1 cellular context compared by ENCODE assay signal in genomic region chr11:68340003-68340767, GRCh38.
TF ChIP-seq lines count a peak whose summit lies in the region.

No MANE protein-coding gene starts in this region.

TF ChIP-seq in K562, 482 proteins besides CTCF, POLR2A, EP300 and RAD21 (continued from another document):
- TF ChIP-seq HNRNPH1 (optimal IDR thresholded peaks at IDR 0.05; ENCODE audit: low read depth, low read length) (no peak), CEBPB (tag; IDR thresholded peaks at IDR 0.05) (peak; percentile 63; the same call in 1 of the 2 replicates), SETDB1 (IDR thresholded peaks at IDR 0.05; ENCODE audit: low read length) (no peak)
